22 cellular contexts compared by ENCODE assay signal in genomic region chr2:64966839-64967238, GRCh38. TPM values are rescaled to one million over a fixed set of nuclear protein-coding genes. Genes with fewer than 3 reads are reported as not detected.
DNase-seq lines count a peak whose midpoint lies in the region; ATAC-seq, FAIRE-seq and TF ChIP-seq lines count a peak whose summit lies in the region.
"Had no signal": no experiment of that assay in that cellular context is flagged by ENCODE, and none has a peak within 500 bp of the region (broad histone marks: within the 10 kb centered on the region; RNA-seq: fewer than 3 reads in every experiment).

No MANE protein-coding gene starts in this region.

- FAIRE-seq in HepG2 (lab: Jason Lieb, UNC): no peak
- FAIRE-seq: A549, D721Med, G401.6, GM12892, GM18507 had no signal

- no peaks in the 10 kb centered on the region for H3K27me3 ChIP-seq in liver (ENCODE audit: control insufficient read depth in 4 of 4, insufficient read depth in 4 of 4, low read length in 3 of 4)
- no peaks in the 10 kb centered on the region for H3K27me3 ChIP-seq in HepG2 (ENCODE audit: control insufficient read depth in 1 of 2, insufficient read depth in 2 of 2, low read length in 2 of 2)
- H3K27me3 ChIP-seq: BLaER1 treated with 17β-estradiol and CSF1 and Interleukin-3, amounts not matched to agents 10 nM and 100 nM had no signal

- POLR2A ChIA-PET in HepG2 (lab: Yijun Ruan, JAX): no interaction called here

- no peaks in the 10 kb centered on the region for H4K20me1 ChIP-seq in HepG2 (ENCODE audit: insufficient read depth, low read length)
- H4K20me1 ChIP-seq: BLaER1 treated with 17β-estradiol and CSF1 and Interleukin-3, amounts not matched to agents 10 nM and 100 nM had no signal

- H3K4me3 ChIP-seq in liver (ENCODE audit: low read depth in 1 of 3, low read length in 3 of 3) (peak overlapping the region in 1 of 3 donors; percentile 9), HepG2 (replicated peaks in 1 of 3; ENCODE audit: insufficient read depth in 1 of 3, low read depth in 2 of 3, low read length in 3 of 3) (no peak overlapping the region)
- H3K4me3 ChIP-seq: A549; BLaER1 treated with 17β-estradiol and CSF1 and Interleukin-3, amounts not matched to agents 10 nM and 100 nM had no signal

- TF ChIP-seq EP300 in HepG2 (IDR thresholded peaks at IDR 0.05; ENCODE audit: low read depth in 2 of 2, low read length in 2 of 2) (no peak), HepG2 (CRISPR knock-in tag; IDR thresholded peaks at IDR 0.05; ENCODE audit: borderline replicate concordance) (no peak)

- no peaks in the 10 kb centered on the region for H3K9me3 ChIP-seq in liver (ENCODE audit: control insufficient read depth in 4 of 4, low read length in 3 of 4)
- H3K9me3 ChIP-seq in HepG2 (ENCODE audit: low read length): no peaks in the 10 kb centered on the region
- H3K9me3 ChIP-seq: A549, Caco-2 had no signal

- H3K36me3 ChIP-seq in liver (ENCODE audit: control insufficient read depth in 4 of 4, insufficient read depth in 3 of 4, low read depth in 1 of 4, low read length in 3 of 4): no peaks in the 10 kb centered on the region
- no peaks in the 10 kb centered on the region for H3K36me3 ChIP-seq in HepG2 (replicated peaks in 1 of 2; ENCODE audit: control insufficient read depth in 1 of 2, insufficient read depth in 2 of 2, low read length in 2 of 2)
- H3K36me3 ChIP-seq: BLaER1 treated with 17β-estradiol and CSF1 and Interleukin-3, amounts not matched to agents 10 nM and 100 nM had no signal

- DNase-seq in DMS53 (lab: John Stamatoyannopoulos, UW) (peak; percentile 7), DMS53 treated with DMSO at 0.1 percent for 48 hours (lab: John Stamatoyannopoulos, UW; ENCODE audit: unreplicated experiment) (no peak), HepG2 (ENCODE audit: low spot score) (no peak), left lobe of liver (ENCODE audit: low spot score) (no peak), MV-4-11 (lab: John Stamatoyannopoulos, UW) (no peak), kidney glomerular epithelial cell (lab: John Stamatoyannopoulos, UW) (no peak)
- DNase-seq: AML-193; Caco-2; Calu3; CD4-positive, alpha-beta T cell; CD8-positive, alpha-beta T cell; DMS79 treated with DMSO at 0.1 percent for 48 hours; GF-D8 had no signal

- H3K27ac ChIP-seq in liver (ENCODE audit: low read depth in 1 of 2, low read length in 2 of 2) (no peak overlapping the region), HepG2 (ENCODE audit: extremely low read length, insufficient read depth, low read length) (no peak overlapping the region)
- H3K27ac ChIP-seq: 22Rv1; A549; BLaER1 treated with 17β-estradiol and CSF1 and Interleukin-3, amounts not matched to agents 10 nM and 100 nM; C4-2B had no signal

- in situ Hi-C loops in HepG2 (cut with HindIII; ENCODE audit: extremely low pct_ligation_motif_present, low pct_unique_long_range_greater_than_20kb): no loop called here

- H3K9ac ChIP-seq in liver (ENCODE audit: low read depth in 1 of 2, low read length in 2 of 2) (no peak overlapping the region), HepG2 (ENCODE audit: insufficient read depth, low read depth, low read length) (no peak overlapping the region)
- H3K9ac ChIP-seq: BLaER1 treated with 17β-estradiol and CSF1 and Interleukin-3, amounts not matched to agents 10 nM and 100 nM had no signal

- CTCF ChIA-PET in HepG2 (lab: Yijun Ruan, JAX; ENCODE audit: low intra/inter-chr PET ratio, low total read pairs): no interaction called here

- TF ChIP-seq RAD21 in liver (IDR thresholded peaks at IDR 0.05): no peak
- TF ChIP-seq RAD21 in HepG2 (CRISPR knock-in tag; IDR thresholded peaks at IDR 0.05): no peak

- H3K4me2 ChIP-seq in HepG2 (ENCODE audit: low read depth, low read length): no peak overlapping the region
- H3K4me2 ChIP-seq: A549; BLaER1 treated with 17β-estradiol and CSF1 and Interleukin-3, amounts not matched to agents 10 nM and 100 nM had no signal

- H3K4me1 ChIP-seq in liver (ENCODE audit: control insufficient read depth in 4 of 4, insufficient read depth in 4 of 4, low read length in 3 of 4): peaks cover 4 to 24% (median 18%) of the 10 kb centered on the region in 4 donors
- peaks cover 7% of the 10 kb centered on the region for H3K4me1 ChIP-seq in HepG2 (ENCODE audit: insufficient read depth, low read length)
- H3K4me1 ChIP-seq: BLaER1 treated with 17β-estradiol and CSF1 and Interleukin-3, amounts not matched to agents 10 nM and 100 nM had no signal

- ATAC-seq in HepG2 (no peak), left lobe of liver (peak; percentile 79)
- ATAC-seq: A549; CD8-positive, alpha-beta T cell had no signal

- no peaks in the 10 kb centered on the region for H3K79me2 ChIP-seq in HepG2 (ENCODE audit: insufficient read depth, low read length)

- H2AFZ ChIP-seq in HepG2 (ENCODE audit: low read length): no peak overlapping the region

- TF ChIP-seq POLR2A in HepG2 (IDR thresholded peaks at IDR 0.05; ENCODE audit: insufficient read depth in 1 of 2, low read depth in 2 of 2, low read length in 2 of 2): no peak

- no TSS peak for BruUV-seq in HepG2 (replicated peaks; lab: Mats Ljungman, UMichigan)

- WGBS in liver: 35% methylated on average over 7 of the region's 7 CpGs
- 85% methylated on average over 7 of the region's 7 CpGs for WGBS in HepG2 (ENCODE audit: low lambda C conversion rate)

- intact Hi-C loops in HepG2 (cut with micrococcal nuclease; ENCODE audit: unreplicated experiment): no loop called here

- no peak for TF ChIP-seq CTCF in liver (IDR thresholded peaks at IDR 0.05; ENCODE audit: low read depth, low read length, missing input control)
- no peak for TF ChIP-seq CTCF in HepG2 (CRISPR knock-in tag; IDR thresholded peaks at IDR 0.05)

TF ChIP-seq in liver, 16 proteins besides CTCF, POLR2A, EP300 and RAD21 (continues in another document):
- TF ChIP-seq HNF4A (conservative IDR thresholded peaks at IDR 0.05) (peak; percentile 21 to 56), TAF1 (conservative IDR thresholded peaks at IDR 0.05) (no peak), ATF3 (IDR thresholded peaks at IDR 0.05) (no peak), HNF4G (IDR thresholded peaks at IDR 0.05) (no peak)

TF ChIP-seq in HepG2, 621 proteins besides CTCF, POLR2A, EP300 and RAD21:
- TF ChIP-seq ARNT2 (CRISPR knock-in tag; IDR thresholded peaks at IDR 0.05; ENCODE audit: low read depth) (no peak), BORCS8-MEF2B (CRISPR knock-in tag; IDR thresholded peaks at IDR 0.05) (no peak), PRPF4 (IDR thresholded peaks at IDR 0.05; ENCODE audit: low read depth, low read length, poor library complexity, severe bottlenecking) (no peak)

RNA-seq across cellular contexts. Expression of gene SLC1A4, which starts 22.4 kb away (rescaled TPM):
- total RNA-seq in liver (10 to 100 TPM in 1 of 2 donors, 1 to 10 TPM in 1; 8.8 to 23.4 TPM), HepG2 (2016; rRNA removed; fragmentation: Illumina TruSeq; extraction: Trizol) (24.4 and 39.6 TPM in 2 replicates), left lobe of liver (8.1 TPM)
- polyA plus RNA-seq in liver (10 to 100 TPM in 1 of 2 donors, 1 to 10 TPM in 1; 3.4 to 10.5 TPM), HepG2 (2011; rRNA removed) (20.8 and 21.0 TPM in 2 replicates)
- 7.9 and 8.9 TPM in 2 replicates for total RNA-seq in HepG2 (2016; cell fraction: cytosol; rRNA removed; fragmentation: Illumina TruSeq; extraction: Trizol; ENCODE audit: low read depth)
- 19.9 and 39.6 TPM in 2 replicates for total RNA-seq in HepG2 (2016; cell fraction: insoluble cytoplasmic fraction; rRNA removed; fragmentation: Illumina TruSeq; extraction: Trizol)
- total RNA-seq in HepG2 (2016; cell fraction: membrane; rRNA removed; fragmentation: Illumina TruSeq; extraction: Trizol): 15.6 and 16.1 TPM in 2 replicates
- total RNA-seq in HepG2 (2016; cell fraction: nucleus; rRNA removed; fragmentation: Illumina TruSeq; extraction: Trizol): 34.0 and 41.6 TPM in 2 replicates
- 19.0 and 19.8 TPM in 2 replicates for polyA plus RNA-seq in HepG2 (2011; cell fraction: cytosol; rRNA removed)
- 14.2 and 15.7 TPM in 2 replicates for polyA plus RNA-seq in HepG2 (2011; cell fraction: nucleus; rRNA removed)
- 19.0 and 28.6 TPM in 2 replicates for polyA plus RNA-seq in HepG2 (2012)
- polyA plus RNA-seq in HepG2 (2016; cell fraction: cytosol; fragmentation: Illumina TruSeq; extraction: Trizol; ENCODE audit: low read depth): 4.5 and 6.0 TPM in 2 replicates
- 16.3 and 20.1 TPM in 2 replicates for polyA plus RNA-seq in HepG2 (2016; cell fraction: insoluble cytoplasmic fraction; fragmentation: Illumina TruSeq; extraction: Trizol; ENCODE audit: low read depth)
- polyA plus RNA-seq in HepG2 (2016; cell fraction: membrane; fragmentation: Illumina TruSeq; extraction: Trizol; ENCODE audit: low read depth): 11.7 TPM in 2 replicates
- polyA plus RNA-seq in HepG2 (2016; cell fraction: nucleus; fragmentation: Illumina TruSeq; extraction: Trizol; ENCODE audit: insufficient read depth, low read depth): 47.5 and 51.6 TPM in 2 replicates
- 17.8 and 99.3 TPM in 2 replicates for polyA minus RNA-seq in HepG2 (2011; rRNA and poly(A)+ RNA removed; ENCODE audit: low replicate concordance)
- polyA minus RNA-seq in HepG2 (2011; cell fraction: cytosol; rRNA and poly(A)+ RNA removed): 42.1 and 43.6 TPM in 2 replicates
- 21.1 and 24.4 TPM in 2 replicates for polyA minus RNA-seq in HepG2 (2011; cell fraction: nucleus; rRNA and poly(A)+ RNA removed)
